Comparison of ENCODE assay signal across 1 cellular context in genomic region chr14:61042220-61042619, GRCh38.
TF ChIP-seq lines count a peak whose summit lies in the region.

No MANE protein-coding gene starts in this region.

TF ChIP-seq in HepG2, 621 proteins besides CTCF, POLR2A, EP300 and RAD21 (continued from another document and continues in another):
- TF ChIP-seq, protein P1, sequence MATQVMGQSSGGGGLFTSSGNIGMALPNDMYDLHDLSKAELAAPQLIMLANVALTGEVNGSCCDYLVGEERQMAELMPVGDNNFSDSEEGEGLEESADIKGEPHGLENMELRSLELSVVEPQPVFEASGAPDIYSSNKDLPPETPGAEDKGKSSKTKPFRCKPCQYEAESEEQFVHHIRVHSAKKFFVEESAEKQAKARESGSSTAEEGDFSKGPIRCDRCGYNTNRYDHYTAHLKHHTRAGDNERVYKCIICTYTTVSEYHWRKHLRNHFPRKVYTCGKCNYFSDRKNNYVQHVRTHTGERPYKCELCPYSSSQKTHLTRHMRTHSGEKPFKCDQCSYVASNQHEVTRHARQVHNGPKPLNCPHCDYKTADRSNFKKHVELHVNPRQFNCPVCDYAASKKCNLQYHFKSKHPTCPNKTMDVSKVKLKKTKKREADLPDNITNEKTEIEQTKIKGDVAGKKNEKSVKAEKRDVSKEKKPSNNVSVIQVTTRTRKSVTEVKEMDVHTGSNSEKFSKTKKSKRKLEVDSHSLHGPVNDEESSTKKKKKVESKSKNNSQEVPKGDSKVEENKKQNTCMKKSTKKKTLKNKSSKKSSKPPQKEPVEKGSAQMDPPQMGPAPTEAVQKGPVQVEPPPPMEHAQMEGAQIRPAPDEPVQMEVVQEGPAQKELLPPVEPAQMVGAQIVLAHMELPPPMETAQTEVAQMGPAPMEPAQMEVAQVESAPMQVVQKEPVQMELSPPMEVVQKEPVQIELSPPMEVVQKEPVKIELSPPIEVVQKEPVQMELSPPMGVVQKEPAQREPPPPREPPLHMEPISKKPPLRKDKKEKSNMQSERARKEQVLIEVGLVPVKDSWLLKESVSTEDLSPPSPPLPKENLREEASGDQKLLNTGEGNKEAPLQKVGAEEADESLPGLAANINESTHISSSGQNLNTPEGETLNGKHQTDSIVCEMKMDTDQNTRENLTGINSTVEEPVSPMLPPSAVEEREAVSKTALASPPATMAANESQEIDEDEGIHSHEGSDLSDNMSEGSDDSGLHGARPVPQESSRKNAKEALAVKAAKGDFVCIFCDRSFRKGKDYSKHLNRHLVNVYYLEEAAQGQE (IDR thresholded peaks at IDR 0.05; ENCODE audit: borderline replicate concordance in 1 of 2, low read depth in 1 of 2, low read length in 2 of 2), result 0 out of 4 replicates have a peak, but pooled peaks of 1 of the 2 experiments have one; percentile 29
- TF ChIP-seq NR2F2 (IDR thresholded peaks at IDR 0.05; ENCODE audit: borderline replicate concordance, low read depth), result peak; percentile 79
- no peak for TF ChIP-seq ZNF703 (CRISPR knock-in tag; IDR thresholded peaks at IDR 0.05; ENCODE audit: borderline replicate concordance)
- TF ChIP-seq CREBL2 (CRISPR knock-in tag; IDR thresholded peaks at IDR 0.05; ENCODE audit: borderline replicate concordance), result no peak
- TF ChIP-seq KMT2A (CRISPR knock-in tag; IDR thresholded peaks at IDR 0.05), result no peak
- TF ChIP-seq ZMYM4 (CRISPR knock-in tag; IDR thresholded peaks at IDR 0.05), result no peak
- TF ChIP-seq DPF2 (CRISPR knock-in tag; IDR thresholded peaks at IDR 0.05; ENCODE audit: borderline replicate concordance, low read depth), result peak; percentile 47; the same call in 1 of the 2 replicates
- peak; percentile 43; the same call in 1 of the 2 replicates for TF ChIP-seq FOXK2 (IDR thresholded peaks at IDR 0.05)
- no peak for TF ChIP-seq PAF1 (CRISPR knock-in tag; IDR thresholded peaks at IDR 0.05)
- no peak for TF ChIP-seq ZBTB7B (CRISPR knock-in tag; IDR thresholded peaks at IDR 0.05)
- TF ChIP-seq ZNF850 (CRISPR knock-in tag; conservative IDR thresholded peaks at IDR 0.05), result no peak
- no peak for TF ChIP-seq ZNF12 (CRISPR knock-in tag; IDR thresholded peaks at IDR 0.05)
- TF ChIP-seq ELK4 (CRISPR knock-in tag; IDR thresholded peaks at IDR 0.05; ENCODE audit: borderline replicate concordance), result no peak
- peak; percentile 86; the same call in 1 of the 2 replicates for TF ChIP-seq FOXK1 (CRISPR knock-in tag; IDR thresholded peaks at IDR 0.05; ENCODE audit: borderline replicate concordance, low read depth)
- TF ChIP-seq ZNF724P (CRISPR knock-in tag; IDR thresholded peaks at IDR 0.05; ENCODE audit: borderline replicate concordance), result no peak
- no peak for TF ChIP-seq HCFC1 (IDR thresholded peaks at IDR 0.05; ENCODE audit: low read depth, low read length)
- no peak for TF ChIP-seq NFKBIZ (CRISPR knock-in tag; IDR thresholded peaks at IDR 0.05)
- peak; percentile 92 for TF ChIP-seq RERE (CRISPR knock-in tag; IDR thresholded peaks at IDR 0.05; ENCODE audit: low read depth)
- no peak for TF ChIP-seq ZFP62 (CRISPR knock-in tag; IDR thresholded peaks at IDR 0.05)
- TF ChIP-seq, protein P2, sequence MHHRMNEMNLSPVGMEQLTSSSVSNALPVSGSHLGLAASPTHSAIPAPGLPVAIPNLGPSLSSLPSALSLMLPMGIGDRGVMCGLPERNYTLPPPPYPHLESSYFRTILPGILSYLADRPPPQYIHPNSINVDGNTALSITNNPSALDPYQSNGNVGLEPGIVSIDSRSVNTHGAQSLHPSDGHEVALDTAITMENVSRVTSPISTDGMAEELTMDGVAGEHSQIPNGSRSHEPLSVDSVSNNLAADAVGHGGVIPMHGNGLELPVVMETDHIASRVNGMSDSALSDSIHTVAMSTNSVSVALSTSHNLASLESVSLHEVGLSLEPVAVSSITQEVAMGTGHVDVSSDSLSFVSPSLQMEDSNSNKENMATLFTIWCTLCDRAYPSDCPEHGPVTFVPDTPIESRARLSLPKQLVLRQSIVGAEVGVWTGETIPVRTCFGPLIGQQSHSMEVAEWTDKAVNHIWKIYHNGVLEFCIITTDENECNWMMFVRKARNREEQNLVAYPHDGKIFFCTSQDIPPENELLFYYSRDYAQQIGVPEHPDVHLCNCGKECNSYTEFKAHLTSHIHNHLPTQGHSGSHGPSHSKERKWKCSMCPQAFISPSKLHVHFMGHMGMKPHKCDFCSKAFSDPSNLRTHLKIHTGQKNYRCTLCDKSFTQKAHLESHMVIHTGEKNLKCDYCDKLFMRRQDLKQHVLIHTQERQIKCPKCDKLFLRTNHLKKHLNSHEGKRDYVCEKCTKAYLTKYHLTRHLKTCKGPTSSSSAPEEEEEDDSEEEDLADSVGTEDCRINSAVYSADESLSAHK (CRISPR knock-in tag; IDR thresholded peaks at IDR 0.05; ENCODE audit: borderline replicate concordance), result no peak
- TF ChIP-seq SIN3A (IDR thresholded peaks at IDR 0.05; ENCODE audit: borderline replicate concordance, low read depth, low read length), result no peak
- TF ChIP-seq ZNF749 (CRISPR knock-in tag; IDR thresholded peaks at IDR 0.05; ENCODE audit: borderline replicate concordance), result no peak
- TF ChIP-seq ARID5B (CRISPR knock-in tag; IDR thresholded peaks at IDR 0.05), result peak; percentile 99
- TF ChIP-seq ZNF263 (CRISPR knock-in tag; IDR thresholded peaks at IDR 0.05), result no peak
- TF ChIP-seq ZNF674 (CRISPR knock-in tag; IDR thresholded peaks at IDR 0.05; ENCODE audit: low read depth), result no peak
- TF ChIP-seq ZNF230 (CRISPR knock-in tag; IDR thresholded peaks at IDR 0.05), result no peak
- no peak for TF ChIP-seq ZFAT (CRISPR knock-in tag; conservative IDR thresholded peaks at IDR 0.05)
- TF ChIP-seq TMF1 (CRISPR knock-in tag; IDR thresholded peaks at IDR 0.05; ENCODE audit: low read depth), result no peak
- TF ChIP-seq TIGD3 (CRISPR knock-in tag; IDR thresholded peaks at IDR 0.05; ENCODE audit: borderline replicate concordance), result no peak
- TF ChIP-seq ZBTB39 (CRISPR knock-in tag; IDR thresholded peaks at IDR 0.05), result no peak
- TF ChIP-seq SUZ12 (IDR thresholded peaks at IDR 0.05; ENCODE audit: low read depth, low read length), result no peak
- no peak for TF ChIP-seq ZNF251 (CRISPR knock-in tag; IDR thresholded peaks at IDR 0.05)
- no peak for TF ChIP-seq SP1 (IDR thresholded peaks at IDR 0.05)
- no peak for TF ChIP-seq SP1 (CRISPR knock-in tag; IDR thresholded peaks at IDR 0.05)
- TF ChIP-seq ZNF17 (CRISPR knock-in tag; IDR thresholded peaks at IDR 0.05), result no peak
- no peak for TF ChIP-seq MEIS1 (CRISPR knock-in tag; IDR thresholded peaks at IDR 0.05; ENCODE audit: borderline replicate concordance)
- no peak for TF ChIP-seq ZNF253 (CRISPR knock-in tag; IDR thresholded peaks at IDR 0.05; ENCODE audit: borderline replicate concordance)
- TF ChIP-seq RAD51 (IDR thresholded peaks at IDR 0.05; ENCODE audit: borderline replicate concordance), result no peak
- no peak for TF ChIP-seq THAP7 (CRISPR knock-in tag; IDR thresholded peaks at IDR 0.05)
- TF ChIP-seq ZSCAN31 (CRISPR knock-in tag; IDR thresholded peaks at IDR 0.05; ENCODE audit: low read depth), result no peak
- TF ChIP-seq ZNF775 (CRISPR knock-in tag; IDR thresholded peaks at IDR 0.05; ENCODE audit: borderline replicate concordance), result no peak
- TF ChIP-seq ZNF510 (CRISPR knock-in tag; IDR thresholded peaks at IDR 0.05; ENCODE audit: low read depth), result no peak
- TF ChIP-seq PAX8 (CRISPR knock-in tag; IDR thresholded peaks at IDR 0.05; ENCODE audit: borderline replicate concordance), result no peak
